Comparison of ENCODE assay signal across 1 cellular context in genomic region chr19:49850487-49851342, GRCh38.
TF ChIP-seq lines count a peak whose summit lies in the region.

TSS of gene PTOV1 (plus strand) at chr19:49851159.

TF ChIP-seq in K562, 482 proteins besides CTCF, POLR2A, EP300 and RAD21 (continued from another document and continues in another):
- peak; percentile 29 to 61; a peak in 1 of 4 replicates for TF ChIP-seq SIN3A (IDR thresholded peaks at IDR 0.05; ENCODE audit: borderline replicate concordance in 2 of 2, control insufficient read depth in 1 of 2, low read depth in 2 of 2, low read length in 2 of 2)
- no peak for TF ChIP-seq SMARCB1 (IDR thresholded peaks at IDR 0.05; ENCODE audit: insufficient read length, low read depth)
- no peak for TF ChIP-seq ZNF133 (CRISPR knock-in tag; IDR thresholded peaks at IDR 0.05)
- TF ChIP-seq ZNF639 (CRISPR knock-in tag; conservative IDR thresholded peaks at IDR 0.05 in 1 of 2, IDR thresholded peaks at IDR 0.05 in 1 of 2), result peak in 1 of 2 experiments; percentile 77; a peak in 1 of 4 replicates
- TF ChIP-seq ZNF778 (CRISPR knock-in tag; IDR thresholded peaks at IDR 0.05), result no peak
- peak; percentile 83; the same call in 1 of the 2 replicates for TF ChIP-seq TOE1 (IDR thresholded peaks at IDR 0.05; ENCODE audit: borderline replicate concordance)
- no peak for TF ChIP-seq TOE1 (CRISPR knock-in tag; IDR thresholded peaks at IDR 0.05; ENCODE audit: borderline replicate concordance, low read depth)
- no peak for TF ChIP-seq LCOR (CRISPR knock-in tag; IDR thresholded peaks at IDR 0.05)
- TF ChIP-seq PCBP1 (IDR thresholded peaks at IDR 0.05; ENCODE audit: low read depth, low read length, poor library complexity, severe bottlenecking), result peak; percentile 75
- peak; percentile 64 for TF ChIP-seq SMAD4 (CRISPR knock-in tag; conservative IDR thresholded peaks at IDR 0.05)
- no peak for TF ChIP-seq KDM4B (IDR thresholded peaks at IDR 0.05; ENCODE audit: borderline replicate concordance in 2 of 2, low read depth in 1 of 2)
- TF ChIP-seq ZNF316 (IDR thresholded peaks at IDR 0.05), result peak; percentile 85
- TF ChIP-seq E2F3 (CRISPR knock-in tag; IDR thresholded peaks at IDR 0.05), result peak; percentile 69
- no peak for TF ChIP-seq PURB (CRISPR knock-in tag; IDR thresholded peaks at IDR 0.05; ENCODE audit: low read depth)
- TF ChIP-seq HBP1 (CRISPR knock-in tag; IDR thresholded peaks at IDR 0.05), result no peak
- TF ChIP-seq TGIF2 (CRISPR knock-in tag; IDR thresholded peaks at IDR 0.05), result 0 out of 2 replicates have a peak, but pooled peaks have one; percentile 60
- TF ChIP-seq ZNF12 (CRISPR knock-in tag; IDR thresholded peaks at IDR 0.05), result no peak; the same call in 1 of the 2 replicates
- no peak for TF ChIP-seq NR1H2 (CRISPR knock-in tag; IDR thresholded peaks at IDR 0.05)
- 0 out of 4 replicates have a peak, but pooled peaks of 1 of the 2 experiments have one; percentile 36 for TF ChIP-seq MLX (CRISPR knock-in tag; conservative IDR thresholded peaks at IDR 0.05)
- TF ChIP-seq CTBP1 (IDR thresholded peaks at IDR 0.05; ENCODE audit: borderline replicate concordance), result peak; percentile 75
- peak in 1 of 2 experiments; percentile 40; a peak in 1 of 4 replicates for TF ChIP-seq MLLT1 (IDR thresholded peaks at IDR 0.05)
- TF ChIP-seq CREM (IDR thresholded peaks at IDR 0.05; ENCODE audit: low read depth), result peak; percentile 97
- peak; percentile 79 for TF ChIP-seq HMGN3 (IDR thresholded peaks at IDR 0.05; ENCODE audit: borderline replicate concordance, extremely low read depth, insufficient read length, low read depth, low read length)
- peak in 1 of 2 experiments; percentile 79; a peak in 2 of 4 replicates for TF ChIP-seq HDAC1 (IDR thresholded peaks at IDR 0.05)
- TF ChIP-seq RBM25 (IDR thresholded peaks at IDR 0.05; ENCODE audit: low read depth, low read length, severe bottlenecking), result no peak
- TF ChIP-seq AFF4 (CRISPR knock-in tag; IDR thresholded peaks at IDR 0.05), result peak; percentile 66
- TF ChIP-seq ZBTB33 (CRISPR knock-in tag; IDR thresholded peaks at IDR 0.05), result peak; percentile 73
- peak; percentile 96 for TF ChIP-seq CREB1 (IDR thresholded peaks at IDR 0.05)
- peak; percentile 97 for TF ChIP-seq CREB1 (CRISPR knock-in tag; IDR thresholded peaks at IDR 0.05)
- peak; percentile 83; the same call in 1 of the 2 replicates for TF ChIP-seq NBN (IDR thresholded peaks at IDR 0.05; ENCODE audit: low read depth)
- peak; percentile 78 to 85 for TF ChIP-seq SIX5 (IDR thresholded peaks at IDR 0.05; ENCODE audit: borderline replicate concordance in 1 of 2, insufficient read depth in 1 of 2, low read depth in 1 of 2, low read length in 2 of 2)
- TF ChIP-seq GABPB1 (CRISPR knock-in tag; IDR thresholded peaks at IDR 0.05), result peak; percentile 75; the same call in 1 of the 2 replicates
- no peak for TF ChIP-seq STAT5A (IDR thresholded peaks at IDR 0.05; ENCODE audit: borderline replicate concordance, low read length)
- TF ChIP-seq ZEB2 (IDR thresholded peaks at IDR 0.05), result 0 out of 2 replicates have a peak, but pooled peaks have one; percentile 24
- peak; percentile 96 for TF ChIP-seq HMGXB4 (CRISPR knock-in tag; IDR thresholded peaks at IDR 0.05)
- TF ChIP-seq RNF2 (IDR thresholded peaks at IDR 0.05), result peak; percentile 63; the same call in 1 of the 2 replicates
- TF ChIP-seq SMARCE1 (IDR thresholded peaks at IDR 0.05), result peak; percentile 47; the same call in 1 of the 2 replicates
- TF ChIP-seq SMAD3 (CRISPR knock-in tag; conservative IDR thresholded peaks at IDR 0.05), result 0 out of 2 replicates have a peak, but pooled peaks have one; percentile 17
- peak; percentile 76 for TF ChIP-seq FOXJ2 (tag; IDR thresholded peaks at IDR 0.05)
- TF ChIP-seq FOXP1 (CRISPR knock-in tag; IDR thresholded peaks at IDR 0.05), result no peak; the same call in none of the 2 replicates
- TF ChIP-seq MTA2 (IDR thresholded peaks at IDR 0.05; ENCODE audit: low read depth), result 0 out of 2 replicates have a peak, but pooled peaks have one; percentile 10
- peak; percentile 73; the same call in 1 of the 2 replicates for TF ChIP-seq ZBTB26 (CRISPR knock-in tag; IDR thresholded peaks at IDR 0.05)
- TF ChIP-seq VEZF1 (CRISPR knock-in tag; IDR thresholded peaks at IDR 0.05), result no peak; the same call in none of the 2 replicates
- peak; percentile 39; the same call in 1 of the 2 replicates for TF ChIP-seq CHD2 (IDR thresholded peaks at IDR 0.05; ENCODE audit: low read depth, low read length)
- TF ChIP-seq TRIM24 (IDR thresholded peaks at IDR 0.05), result peak in 1 of 2 experiments; percentile 42; a peak in 1 of 4 replicates
- TF ChIP-seq JUN (IDR thresholded peaks at IDR 0.05; ENCODE audit: borderline replicate concordance, low read depth, low read length), result no peak
- no peak for TF ChIP-seq JUN (CRISPR knock-in tag; IDR thresholded peaks at IDR 0.05; ENCODE audit: borderline replicate concordance)
- TF ChIP-seq C11orf30 (IDR thresholded peaks at IDR 0.05; ENCODE audit: low read depth), result peak; percentile 38; the same call in 1 of the 2 replicates
- TF ChIP-seq L3MBTL2 (IDR thresholded peaks at IDR 0.05), result peak; percentile 74
